Comparison of ENCODE assay signal across 7 cellular contexts in genomic region chr22:29683536-29683935, GRCh38. TPM values are rescaled to one million over a fixed set of nuclear protein-coding genes. Genes with fewer than 3 reads are reported as not detected.
"Had no signal": no experiment of that assay in that cellular context is flagged by ENCODE, and none has a peak within 500 bp of the region (broad histone marks: within the 10 kb centered on the region; RNA-seq: fewer than 3 reads in every experiment).

No MANE protein-coding gene starts in this region.

- H2AFZ ChIP-seq: GM23248 had no signal

- H3K27ac ChIP-seq: GM23248 had no signal

- DNase-seq: GM23248, GOT3, H7, HCEC 1CT, IMR-90 had no signal

- H3K9ac ChIP-seq: GM23248 had no signal

- H3K4me3 ChIP-seq: GM23248, K562 had no signal

RNA-seq across cellular contexts. Expression of gene CABP7, which starts 36.3 kb away (rescaled TPM):
- total RNA-seq: GM23248, H7, HT-29, K562 had no signal
- polyA plus RNA-seq: K562 had no signal
